Comparison of ENCODE assay signal across 15 cellular contexts in genomic region chr4:175776217-175776616, GRCh38. TPM values are rescaled to one million over a fixed set of nuclear protein-coding genes. Genes with fewer than 3 reads are reported as not detected.
DNase-seq lines count a peak whose midpoint lies in the region; ATAC-seq, FAIRE-seq and TF ChIP-seq lines count a peak whose summit lies in the region.
"Had no signal": no experiment of that assay in that cellular context is flagged by ENCODE, and none has a peak within 500 bp of the region (broad histone marks: within the 10 kb centered on the region; RNA-seq: fewer than 3 reads in every experiment).

No MANE protein-coding gene starts in this region.

- no peak overlapping the region for H3K4me3 Mint-ChIP-seq in CD8-positive, alpha-beta memory T cell
- H3K4me3 Mint-ChIP-seq: activated CD8-positive, alpha-beta T cell treated with anti-CD3 and anti-CD28 coated beads, Interleukin-2, amount 10 ng/mL, durations not matched to agents 7 days and 5 days had no signal

- FAIRE-seq in bronchial epithelial cell (lab: Jason Lieb, UNC) = no peak
- FAIRE-seq: K562, TTC549 had no signal

- H3K4me3 ChIP-seq in bronchial epithelial cell (ENCODE audit: low read depth, low read length) = no peak overlapping the region
- no peak overlapping the region for H3K4me3 ChIP-seq in CD8-positive, alpha-beta memory T cell (ENCODE audit: low read length)
- H3K4me3 ChIP-seq: K562 had no signal

- CTCF ChIA-PET in CD8-positive, alpha-beta memory T cell (lab: Charles Lee) = no interaction called here

- H3K27me3 ChIP-seq in bronchial epithelial cell (ENCODE audit: control insufficient read depth, insufficient read depth, low read length) = no peaks in the 10 kb centered on the region
- H3K27me3 ChIP-seq in CD8-positive, alpha-beta memory T cell (ENCODE audit: insufficient read depth, low read length, poor library complexity, severe bottlenecking) = no peaks in the 10 kb centered on the region

- DNase-seq in ACHN = peak; percentile 2
- peak; percentile 78 to 96 for DNase-seq in NCI-H2081 (lab: John Stamatoyannopoulos, UW)
- peak; percentile 0 for DNase-seq in bronchial epithelial cell (ENCODE audit: low read depth)
- DNase-seq in iPS-NIHi11 (ENCODE audit: low spot score) = peak; percentile 31
- DNase-seq in activated CD4-positive, alpha-beta T cell treated with anti-CD3 and anti-CD28 coated beads for 48 hours = no peak
- DNase-seq in GM13976 (ENCODE audit: low spot score) = no peak
- DNase-seq in CD8-positive, alpha-beta memory T cell = no peak
- DNase-seq: activated CD8-positive, alpha-beta T cell treated with anti-CD3 and anti-CD28 coated beads, Interleukin-2, amount 10 ng/mL, durations not matched to agents 7 days and 5 days; NCI-H146; SIG-M5; stimulated activated CD4-positive, alpha-beta T cell treated with anti-CD3 and anti-CD28 coated beads, Interleukin-15, amount 100 ng/mL, for 24 hours had no signal

- no peaks in the 10 kb centered on the region for H3K4me1 Mint-ChIP-seq in CD8-positive, alpha-beta memory T cell

- H3K27ac Mint-ChIP-seq in CD8-positive, alpha-beta memory T cell = no peak overlapping the region
- H3K27ac Mint-ChIP-seq: activated CD8-positive, alpha-beta T cell treated with anti-CD3 and anti-CD28 coated beads, Interleukin-2, amount 10 ng/mL, durations not matched to agents 7 days and 5 days; activated T-helper 2 cell treated with anti-CD3 and anti-CD28 coated beads, Interferon-gamma antibody, Interleukin-2, Interleukin-4, amounts not matched to agents 10 μg/mL and 5 μg/mL and 100 μg/mL, durations not matched to agents 14 hours and 24 hours and 36 hours had no signal

- H3K36me3 Mint-ChIP-seq in CD8-positive, alpha-beta memory T cell = no peaks in the 10 kb centered on the region

- no peak for ATAC-seq in GM19395 (IDR thresholded peaks at IDR 0.05; ENCODE audit: unreplicated experiment)
- ATAC-seq: activated CD8-positive, alpha-beta T cell treated with anti-CD3 and anti-CD28 coated beads, Interleukin-2, amount 10 ng/mL, durations not matched to agents 7 days and 5 days; K562 had no signal

- no peaks in the 10 kb centered on the region for H3K9me3 ChIP-seq in CD8-positive, alpha-beta memory T cell (ENCODE audit: low read length)

- H3K27me3 Mint-ChIP-seq in CD8-positive, alpha-beta memory T cell = no peaks in the 10 kb centered on the region

- H3K36me3 ChIP-seq in bronchial epithelial cell (ENCODE audit: control insufficient read depth, insufficient read depth, low read length) = no peaks in the 10 kb centered on the region
- H3K36me3 ChIP-seq in CD8-positive, alpha-beta memory T cell (ENCODE audit: insufficient read depth, low read length) = no peaks in the 10 kb centered on the region

- TF ChIP-seq CTCF in bronchial epithelial cell (IDR thresholded peaks at IDR 0.05; ENCODE audit: insufficient read depth, low read length, severe bottlenecking) (no peak), GM13976 (IDR thresholded peaks at IDR 0.05; ENCODE audit: borderline replicate concordance, control extremely low read depth, extremely low read depth, insufficient read depth, missing control alignments) (no peak)

- peaks cover 0 to 4% (median 0%) of the 10 kb centered on the region in 5 donors for H3K9me3 Mint-ChIP-seq in CD8-positive, alpha-beta memory T cell
- H3K9me3 Mint-ChIP-seq: activated T-helper 2 cell treated with anti-CD3 and anti-CD28 coated beads, Interferon-gamma antibody, Interleukin-2, Interleukin-4, amounts not matched to agents 10 μg/mL and 5 μg/mL and 100 μg/mL, durations not matched to agents 14 hours and 24 hours and 36 hours had no signal

- no peak overlapping the region for H3K27ac ChIP-seq in CD8-positive, alpha-beta memory T cell (ENCODE audit: low read depth, low read length)

- in situ Hi-C loops in ACHN (cut with HindIII; ENCODE audit: low pct_ligation_motif_present, low pct_unique_long_range_greater_than_20kb, low sequenced_read_pairs) = no loop called here
- in situ Hi-C loops in GM13976 (cut with MboI; ENCODE audit: low sequenced_read_pairs, unreplicated experiment) = no loop called here

- no peaks in the 10 kb centered on the region for H3K4me1 ChIP-seq in CD8-positive, alpha-beta memory T cell (ENCODE audit: insufficient read depth, low read length)

- POLR2A ChIA-PET in CD8-positive, alpha-beta memory T cell (lab: Charles Lee) = no interaction called here

RNA-seq across cellular contexts. Expression of gene GPM6A, which starts 35.8 kb away (rescaled TPM):
- not detected in 2 replicates for total RNA-seq in bronchial epithelial cell
- not detected for total RNA-seq in CD8-positive, alpha-beta memory T cell
- not detected for polyA plus RNA-seq in CD8-positive, alpha-beta memory T cell
- total RNA-seq: activated CD8-positive, alpha-beta T cell treated with anti-CD3 and anti-CD28 coated beads, Interleukin-2, amount 10 ng/mL, durations not matched to agents 7 days and 5 days; activated T-helper 2 cell treated with anti-CD3 and anti-CD28 coated beads, Interferon-gamma antibody, Interleukin-2, Interleukin-4, amounts not matched to agents 10 μg/mL and 5 μg/mL and 100 μg/mL, durations not matched to agents 14 hours and 24 hours and 36 hours; K562 had no signal
- polyA plus RNA-seq: K562 had no signal

Comparison
In these comparisons a context has a peak if more than half of its experiments do, and no peak if none do; other contexts are left out.
1. DNase-seq: peak in ACHN (single experiment), NCI-H2081 (2 of 2), bronchial epithelial cell (single experiment) and iPS-NIHi11 (single experiment); none in activated CD4-positive, alpha-beta T cell treated with anti-CD3 and anti-CD28 coated beads for 48 hours (single experiment), GM13976 (single experiment) and CD8-positive, alpha-beta memory T cell (0 of 5).